In the genomic region with DNA sequence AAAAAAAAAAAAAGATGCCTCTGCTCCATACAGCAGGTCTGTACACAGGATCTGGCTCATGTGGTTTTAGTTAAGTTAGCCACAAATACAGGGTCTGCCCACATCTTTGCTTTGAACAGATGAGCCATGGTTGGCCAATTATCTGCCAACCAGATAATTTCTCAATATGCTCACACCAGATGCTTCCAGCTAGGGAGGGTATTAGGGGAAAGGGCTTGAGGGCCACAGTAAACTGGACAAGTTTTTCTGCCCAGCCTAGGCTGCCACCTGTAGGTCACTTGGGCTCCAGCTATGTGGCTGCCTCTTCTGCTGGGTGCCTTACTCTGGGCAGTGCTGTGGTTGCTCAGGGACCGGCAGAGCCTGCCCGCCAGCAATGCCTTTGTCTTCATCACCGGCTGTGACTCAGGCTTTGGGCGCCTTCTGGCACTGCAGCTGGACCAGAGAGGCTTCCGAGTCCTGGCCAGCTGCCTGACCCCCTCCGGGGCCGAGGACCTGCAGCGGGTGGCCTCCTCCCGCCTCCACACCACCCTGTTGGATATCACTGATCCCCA, we compare ENCODE assay signal across 9 cellular contexts. TPM values are rescaled to one million over a fixed set of nuclear protein-coding genes. Genes with fewer than 3 reads are reported as not detected.
DNase-seq lines count a peak whose midpoint lies in the region; ATAC-seq, FAIRE-seq and TF ChIP-seq lines count a peak whose summit lies in the region.
"Had no signal": no experiment of that assay in that cellular context is flagged by ENCODE, and none has a peak within 500 bp of the region (broad histone marks: within the 10 kb centered on the region; RNA-seq: fewer than 3 reads in every experiment).

No MANE protein-coding gene starts in this region.

- H4K20me1 ChIP-seq in H1 (replicated peaks in 1 of 2; ENCODE audit: control insufficient read depth in 1 of 2, insufficient read depth in 2 of 2, low read length in 2 of 2) = peaks cover 4 to 5% of the 10 kb centered on the region in 2 experiments

- no peak overlapping the region for H3K4ac ChIP-seq in H1 (replicated peaks; ENCODE audit: insufficient read length, low read depth, low read length)

- H3K36me3 ChIP-seq in H1 (ENCODE audit: control insufficient read depth in 2 of 4, insufficient read depth in 4 of 4, low read length in 3 of 4) (peaks cover 6 to 19% (median 14%) of the 10 kb centered on the region in 4 experiments; a peak in 5 of 8 replicates), mucosa of descending colon (ENCODE audit: low read depth) (no peaks in the 10 kb centered on the region)

- peaks cover 0 to 9% of the 10 kb centered on the region in 2 experiments; a peak in 1 of 4 replicates for H3K79me2 ChIP-seq in H1 (ENCODE audit: control insufficient read depth in 1 of 2, insufficient read depth in 2 of 2, low read length in 2 of 2)

- H3K9ac ChIP-seq in H1 (replicated peaks in 1 of 4; ENCODE audit: extremely low read depth in 1 of 4, low read depth in 3 of 4, low read length in 3 of 4) = no peak overlapping the region

- intact Hi-C loops in mucosa of descending colon (cut with DNase I, micrococcal nuclease) = no loop called here

- peaks cover 8% of the 10 kb centered on the region; the same call in 1 of the 2 replicates for H3K23me2 ChIP-seq in H1 (ENCODE audit: low read depth, low read length)

- TF ChIP-seq EP300 in H1 (IDR thresholded peaks at IDR 0.05; ENCODE audit: borderline replicate concordance in 1 of 2, low read depth in 2 of 2, low read length in 2 of 2) = no peak

- H3K4me2 ChIP-seq in H1 (ENCODE audit: insufficient read depth in 1 of 2, low read depth in 2 of 2, low read length in 2 of 2) = no peak overlapping the region

- TF ChIP-seq RAD21 in H1 (IDR thresholded peaks at IDR 0.05 in 1 of 2, conservative IDR thresholded peaks at IDR 0.05 in 1 of 2; ENCODE audit: low read depth in 2 of 2, low read length in 2 of 2) = peak; percentile 46 to 67; a peak in 3 of 4 replicates

- peaks cover 5% of the 10 kb centered on the region for H3K79me1 ChIP-seq in H1 (ENCODE audit: low read depth, low read length)

- H2BK15ac ChIP-seq in H1 (ENCODE audit: low read length) = no peak overlapping the region

- ATAC-seq in mucosa of descending colon (peak; percentile 60), HG02588 (IDR thresholded peaks at IDR 0.05; ENCODE audit: unreplicated experiment) (no peak)

- H2BK5ac ChIP-seq in H1 (ENCODE audit: low read depth, low read length) = no peak overlapping the region

- no peak overlapping the region for H2BK120ac ChIP-seq in H1 (replicated peaks; ENCODE audit: low read depth, low read length)

- no peak overlapping the region for H2AFZ ChIP-seq in H1 (ENCODE audit: low read length)

- no peak overlapping the region for H3K14ac ChIP-seq in H1 (ENCODE audit: insufficient read length)

- no peak overlapping the region for H3K23ac ChIP-seq in H1 (ENCODE audit: insufficient read length)

- DNase-seq in SIG-M5 treated with dmso at 0.1 percent for 504 hours (lab: John Stamatoyannopoulos, UW; ENCODE audit: unreplicated experiment) = peak; percentile 43
- DNase-seq in SIG-M5 (lab: John Stamatoyannopoulos, UW) = no peak
- peak; percentile 82 for DNase-seq in NOMO-1 treated with DMSO at 0.1 percent for 48 hours (lab: John Stamatoyannopoulos, UW; ENCODE audit: unreplicated experiment)
- DNase-seq in H1 (ENCODE audit: low read depth in 1 of 2, low spot score in 2 of 2) = no peak
- peak; percentile 79 to 82 (median 81) for DNase-seq in mucosa of descending colon
- DNase-seq in NCI-H1436 (lab: John Stamatoyannopoulos, UW) = no peak
- no peak for DNase-seq in activated CD4-positive, alpha-beta T cell treated with anti-CD3 and anti-CD28 coated beads, Interleukin-2, amount 50 U/mL, for 4 hours

- CTCF ChIA-PET in H1 (lab: Charles Lee; ENCODE audit: partially characterized antibody) = interaction anchor here (0.5 to 11.1 kb wide), 11 partner anchors 9 to 89 kb away, joined by 3 to 229 read pairs (median 16); a partner anchor contains a TSS

- no peak for FAIRE-seq in H1 (lab: Jason Lieb, UNC)
- FAIRE-seq: G401.6 had no signal

- no peak overlapping the region for H2BK20ac ChIP-seq in H1 (ENCODE audit: low read length)

- peak overlapping the region; percentile 46; the same call in 1 of the 2 replicates for H2BK12ac ChIP-seq in H1 (ENCODE audit: low read depth, low read length)

- no peak overlapping the region for H3K18ac ChIP-seq in H1 (ENCODE audit: extremely low read depth, low read length)

- H3K56ac ChIP-seq in H1 (replicated peaks; ENCODE audit: insufficient read length, low read depth, low read length) = no peak overlapping the region

- H4K91ac ChIP-seq in H1 (replicated peaks; ENCODE audit: insufficient read length, low read length) = no peak overlapping the region

- H2AK5ac ChIP-seq in H1 (ENCODE audit: low read depth, low read length) = no peak overlapping the region

- 0 out of 2 replicates have a peak overlapping the region, but pooled peaks have one; percentile 7 for H4K8ac ChIP-seq in H1 (ENCODE audit: extremely low read depth, insufficient read depth, low read length)

- no peak overlapping the region for H4K5ac ChIP-seq in H1 (ENCODE audit: insufficient read length, low read depth, low read length)

- H3K4me3 ChIP-seq in H1 (ENCODE audit: extremely low read depth in 1 of 4, insufficient read depth in 2 of 4, low read depth in 3 of 4, low read length in 4 of 4) (no peak overlapping the region), mucosa of descending colon (no peak overlapping the region)

- WGBS in H1 (ENCODE audit: extremely low coverage in 1 of 2, insufficient coverage in 1 of 2, insufficient read length in 1 of 2, insufficient replicate concordance in 2 of 2, low coverage in 1 of 2, low lambda C conversion rate in 2 of 2, missing lambda C conversion rate in 1 of 2), 2 experiments = 89% methylated on average over 9 of the region's 9 CpGs; no CpG with 5 or more reads in 1 of the 2 experiments

- no peaks in the 10 kb centered on the region for H3K9me3 ChIP-seq in H1 (ENCODE audit: insufficient read depth in 2 of 2, low read depth in 1 of 2, low read length in 1 of 2)
- no peaks in the 10 kb centered on the region for H3K9me3 ChIP-seq in mucosa of descending colon

- TF ChIP-seq CTCF in H1 (IDR thresholded peaks at IDR 0.05; ENCODE audit: control extremely low read depth in 1 of 3, insufficient read depth in 1 of 3, low read depth in 1 of 3, low read length in 3 of 3) = peak; percentile 40 to 56 (median 42)
- TF ChIP-seq CTCF in mucosa of descending colon (IDR thresholded peaks at IDR 0.05) = peak; percentile 52

- H3K27ac ChIP-seq in H1 (ENCODE audit: low read depth, low read length) = no peak overlapping the region

- H3K27me3 ChIP-seq in H1 (replicated peaks in 1 of 4; ENCODE audit: control insufficient read depth in 3 of 4, extremely low read depth in 1 of 4, insufficient read depth in 3 of 4, low read length in 3 of 4) = no peaks in the 10 kb centered on the region

- TF ChIP-seq POLR2A in H1 (IDR thresholded peaks at IDR 0.05; ENCODE audit: control extremely low read depth in 1 of 2, low read depth in 2 of 2, low read length in 2 of 2) = no peak

- H3K4me1 ChIP-seq in H1 (replicated peaks in 1 of 4; ENCODE audit: control insufficient read depth in 3 of 4, insufficient read depth in 4 of 4, low read length in 3 of 4) (peaks cover 4 to 27% (median 18%) of the 10 kb centered on the region in 4 experiments), mucosa of descending colon (ENCODE audit: low read depth) (peaks cover 72% of the 10 kb centered on the region)

- POLR2A ChIA-PET in H1 (lab: Charles Lee; ENCODE audit: partially characterized antibody) = interaction anchor here (1.1 to 8.3 kb wide), 5 partner anchors 9 to 21 kb away, joined by 3 to 103 read pairs (median 5); a partner anchor contains a TSS

RNA-seq across cellular contexts. Expression of a gene that starts 0.8 kb away (rescaled TPM):
- 4.2 and 4.5 TPM in 2 replicates for total RNA-seq in H1 (2021; fragmentation: NEBNext Ultra II Directional; extraction: Animal tissue kit (Norgen Biotek cat#: 25700))
- 6.0 and 7.1 TPM in 2 replicates for polyA plus RNA-seq in H1 (2011; rRNA removed)
- 8.7 TPM for polyA plus RNA-seq in H1 (2011; cell fraction: cytosol; rRNA removed)
- 14.0 TPM for polyA plus RNA-seq in H1 (2011; cell fraction: nucleus; rRNA removed)
- polyA plus RNA-seq in H1 (2012, experiment 1 of 2) = 5.4 to 9.4 TPM (median 6.1 TPM) in 4 replicates
- polyA plus RNA-seq in H1 (2012, experiment 2 of 2) = 2.8 TPM
- polyA plus RNA-seq in H1 (2013, experiment 1 of 2) = 5.6 TPM
- 4.7 TPM for polyA plus RNA-seq in H1 (2013, experiment 2 of 2)
- polyA minus RNA-seq in H1 (2011; rRNA and poly(A)+ RNA removed) = 6.7 and 7.3 TPM in 2 replicates
- 3.8 TPM for polyA minus RNA-seq in H1 (2011; cell fraction: cytosol; rRNA and poly(A)+ RNA removed)
- 14.1 TPM for polyA minus RNA-seq in H1 (2011; cell fraction: nucleus; rRNA and poly(A)+ RNA removed)
- 10 to 100 TPM; 21.5 to 48.1 (median 35.8) TPM for total RNA-seq in mucosa of descending colon

RNA-seq across cellular contexts. Expression of a gene that starts 5.1 kb away (rescaled TPM):
- 84.3 and 91.1 TPM in 2 replicates for total RNA-seq in H1 (2021; fragmentation: NEBNext Ultra II Directional; extraction: Animal tissue kit (Norgen Biotek cat#: 25700))
- polyA plus RNA-seq in H1 (2011; rRNA removed) = 149 and 185 TPM in 2 replicates
- 215 TPM for polyA plus RNA-seq in H1 (2011; cell fraction: cytosol; rRNA removed)
- polyA plus RNA-seq in H1 (2011; cell fraction: nucleus; rRNA removed) = 132 TPM
- 124 to 187 TPM (median 163 TPM) in 4 replicates for polyA plus RNA-seq in H1 (2012, experiment 1 of 2)
- 152 TPM for polyA plus RNA-seq in H1 (2012, experiment 2 of 2)
- 87.5 TPM for polyA plus RNA-seq in H1 (2013, experiment 1 of 2)
- polyA plus RNA-seq in H1 (2013, experiment 2 of 2) = 85.4 TPM
- polyA minus RNA-seq in H1 (2011; rRNA and poly(A)+ RNA removed) = 41.3 and 44.1 TPM in 2 replicates
- 24.3 TPM for polyA minus RNA-seq in H1 (2011; cell fraction: cytosol; rRNA and poly(A)+ RNA removed)
- 27.7 TPM for polyA minus RNA-seq in H1 (2011; cell fraction: nucleus; rRNA and poly(A)+ RNA removed)
- 100 to 1,000 TPM; 201 to 285 (median 241) TPM for total RNA-seq in mucosa of descending colon

RNA-seq across cellular contexts. Expression of a gene that starts 7.8 kb away (rescaled TPM):
- 440 and 460 TPM in 2 replicates for total RNA-seq in H1 (2021; fragmentation: NEBNext Ultra II Directional; extraction: Animal tissue kit (Norgen Biotek cat#: 25700))
- 525 and 526 TPM in 2 replicates for polyA plus RNA-seq in H1 (2011; rRNA removed)
- polyA plus RNA-seq in H1 (2011; cell fraction: cytosol; rRNA removed) = 544 TPM
- polyA plus RNA-seq in H1 (2011; cell fraction: nucleus; rRNA removed) = 196 TPM
- 431 to 625 TPM (median 595 TPM) in 4 replicates for polyA plus RNA-seq in H1 (2012, experiment 1 of 2)
- polyA plus RNA-seq in H1 (2012, experiment 2 of 2) = 1,065 TPM
- polyA plus RNA-seq in H1 (2013, experiment 1 of 2) = 1,099 TPM
- 1,353 TPM for polyA plus RNA-seq in H1 (2013, experiment 2 of 2)
- 146 and 194 TPM in 2 replicates for polyA minus RNA-seq in H1 (2011; rRNA and poly(A)+ RNA removed)
- 119 TPM for polyA minus RNA-seq in H1 (2011; cell fraction: cytosol; rRNA and poly(A)+ RNA removed)
- 71.1 TPM for polyA minus RNA-seq in H1 (2011; cell fraction: nucleus; rRNA and poly(A)+ RNA removed)
- 1,000 to 10,000 TPM in 2 of 3 donors, 100 to 1,000 TPM in 1; 992 to 1,177 (median 1,016) TPM for total RNA-seq in mucosa of descending colon

RNA-seq across cellular contexts. Expression of a gene that starts 13.3 kb away (rescaled TPM):
- total RNA-seq in H1 (2021; fragmentation: NEBNext Ultra II Directional; extraction: Animal tissue kit (Norgen Biotek cat#: 25700)) = 76.4 and 86.1 TPM in 2 replicates
- polyA plus RNA-seq in H1 (2011; rRNA removed) = 57.6 and 81.5 TPM in 2 replicates
- polyA plus RNA-seq in H1 (2011; cell fraction: cytosol; rRNA removed) = 83.6 TPM
- 576 TPM for polyA plus RNA-seq in H1 (2011; cell fraction: nucleus; rRNA removed)
- 88.5 to 116 TPM (median 98.2 TPM) in 4 replicates for polyA plus RNA-seq in H1 (2012, experiment 1 of 2)
- polyA plus RNA-seq in H1 (2012, experiment 2 of 2) = 49.5 TPM
- 53.7 TPM for polyA plus RNA-seq in H1 (2013, experiment 1 of 2)
- polyA plus RNA-seq in H1 (2013, experiment 2 of 2) = 44.3 TPM
- polyA minus RNA-seq in H1 (2011; rRNA and poly(A)+ RNA removed) = 39.1 and 41.6 TPM in 2 replicates
- 30.8 TPM for polyA minus RNA-seq in H1 (2011; cell fraction: cytosol; rRNA and poly(A)+ RNA removed)
- polyA minus RNA-seq in H1 (2011; cell fraction: nucleus; rRNA and poly(A)+ RNA removed) = 103 TPM
- total RNA-seq in mucosa of descending colon = 100 to 1,000 TPM in 1 of 3 donors, 10 to 100 TPM in 2; 16.5 to 449 (median 46.0) TPM

RNA-seq across cellular contexts. Expression of a gene that starts 22.0 kb away (rescaled TPM):
- total RNA-seq in H1 (2021; fragmentation: NEBNext Ultra II Directional; extraction: Animal tissue kit (Norgen Biotek cat#: 25700)) = 15.1 and 18.2 TPM in 2 replicates
- polyA plus RNA-seq in H1 (2011; rRNA removed) = 12.1 and 17.6 TPM in 2 replicates
- polyA plus RNA-seq in H1 (2011; cell fraction: cytosol; rRNA removed) = 12.0 TPM
- 42.6 TPM for polyA plus RNA-seq in H1 (2011; cell fraction: nucleus; rRNA removed)
- 10.2 to 20.2 TPM (median 16.6 TPM) in 4 replicates for polyA plus RNA-seq in H1 (2012, experiment 1 of 2)
- 7.3 TPM for polyA plus RNA-seq in H1 (2012, experiment 2 of 2)
- polyA plus RNA-seq in H1 (2013, experiment 1 of 2) = 8.2 TPM
- polyA plus RNA-seq in H1 (2013, experiment 2 of 2) = 8.0 TPM
- polyA minus RNA-seq in H1 (2011; rRNA and poly(A)+ RNA removed) = 12.7 and 17.0 TPM in 2 replicates
- polyA minus RNA-seq in H1 (2011; cell fraction: cytosol; rRNA and poly(A)+ RNA removed) = 10.0 TPM
- 26.5 TPM for polyA minus RNA-seq in H1 (2011; cell fraction: nucleus; rRNA and poly(A)+ RNA removed)
- total RNA-seq in mucosa of descending colon = 10 to 100 TPM in 1 of 3 donors, 1 to 10 TPM in 2; 1.0 to 13.8 (median 2.8) TPM

Comparison
In these comparisons a context has a peak if more than half of its experiments do, and no peak if none do; other contexts are left out.
1. DNase-seq: peak in SIG-M5 treated with dmso at 0.1 percent for 504 hours (single experiment), NOMO-1 treated with DMSO at 0.1 percent for 48 hours (single experiment) and mucosa of descending colon (3 of 3); none in SIG-M5 (single experiment), H1 (0 of 2), NCI-H1436 (single experiment) and activated CD4-positive, alpha-beta T cell treated with anti-CD3 and anti-CD28 coated beads, Interleukin-2, amount 50 U/mL, for 4 hours (0 of 2).